ENCODE assay signal across 8 cellular contexts in the genomic region with DNA sequence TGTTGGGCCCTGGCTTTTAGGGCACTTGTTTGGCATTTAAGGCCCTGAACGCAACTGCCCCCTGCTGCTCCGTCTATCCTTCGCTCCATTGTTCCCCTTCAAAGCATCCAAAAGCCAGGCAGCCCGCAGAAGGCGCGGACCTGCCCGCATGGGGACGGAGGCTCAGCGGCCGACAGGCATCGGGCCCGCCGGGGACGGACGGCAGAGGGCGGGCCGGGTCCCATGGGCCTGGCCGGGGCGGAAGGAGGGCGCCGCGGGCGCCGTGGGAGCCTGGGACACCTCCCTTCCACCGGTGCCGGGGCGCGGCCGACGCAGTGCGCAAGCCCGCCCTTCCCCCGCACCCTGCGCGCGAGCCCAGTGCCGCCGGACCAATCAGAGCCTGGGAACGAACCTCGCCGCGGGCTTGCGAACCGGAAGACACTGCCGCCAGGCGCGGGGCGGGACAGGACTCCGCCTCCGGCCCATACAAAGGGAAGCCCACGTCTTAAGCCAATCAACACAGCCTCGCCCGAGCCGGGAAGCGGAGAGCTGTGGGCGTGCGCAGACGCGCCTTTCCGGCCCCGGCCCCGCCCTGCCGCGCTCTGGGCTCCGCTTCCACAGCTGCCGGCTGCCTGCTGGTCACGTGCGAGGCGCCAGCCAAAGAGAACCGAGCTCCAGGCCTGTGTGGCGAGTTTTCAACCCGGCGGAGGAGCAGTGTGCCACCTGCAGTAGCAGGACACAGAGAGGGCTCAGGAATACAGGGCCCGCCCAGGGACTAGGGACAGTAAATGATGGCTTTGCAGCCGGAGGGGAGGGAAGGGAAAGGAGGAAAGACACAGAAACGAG.
DNase-seq lines count a peak whose midpoint lies in the region; ATAC-seq lines count a peak whose summit lies in the region.

No MANE protein-coding gene starts in this region.

- peak; percentile 79 to 89 for DNase-seq in AML-193 (lab: John Stamatoyannopoulos, UW)
- peak; percentile 87 to 97 for DNase-seq in NCI-H446 (lab: John Stamatoyannopoulos, UW)
- peak; percentile 94 for DNase-seq in cerebellar cortex (ENCODE audit: low spot score)
- peak; percentile 98 for DNase-seq in islet precursor cell
- peak; percentile 85 for DNase-seq in stimulated activated CD4-positive, alpha-beta T cell treated with anti-CD3 and anti-CD28 coated beads, Interleukin-12 subunit alpha, Interleukin-12 subunit beta, amount 100 ng/mL, for 4 hours

- peak; percentile 62 for ATAC-seq in GM19043 (IDR thresholded peaks at IDR 0.05; ENCODE audit: low read depth, unreplicated experiment)
- ATAC-seq in HG03354 (IDR thresholded peaks at IDR 0.05; ENCODE audit: poor library complexity, severe bottlenecking, unreplicated experiment) = peak; percentile 82
- ATAC-seq in activated CD4-positive, CD25-positive, alpha-beta regulatory T cell treated with anti-CD3 and anti-CD28 coated beads, Interleukin-2, amount 50 U/mL, for 24 hours = peak; percentile 84

Comparison
In these comparisons a context has a peak if more than half of its experiments do, and no peak if none do; other contexts are left out.
1. Peak in every context shown above with its lines: DNase-seq and ATAC-seq.